ENCODE assay signal across 27 cellular contexts in the genomic region with DNA sequence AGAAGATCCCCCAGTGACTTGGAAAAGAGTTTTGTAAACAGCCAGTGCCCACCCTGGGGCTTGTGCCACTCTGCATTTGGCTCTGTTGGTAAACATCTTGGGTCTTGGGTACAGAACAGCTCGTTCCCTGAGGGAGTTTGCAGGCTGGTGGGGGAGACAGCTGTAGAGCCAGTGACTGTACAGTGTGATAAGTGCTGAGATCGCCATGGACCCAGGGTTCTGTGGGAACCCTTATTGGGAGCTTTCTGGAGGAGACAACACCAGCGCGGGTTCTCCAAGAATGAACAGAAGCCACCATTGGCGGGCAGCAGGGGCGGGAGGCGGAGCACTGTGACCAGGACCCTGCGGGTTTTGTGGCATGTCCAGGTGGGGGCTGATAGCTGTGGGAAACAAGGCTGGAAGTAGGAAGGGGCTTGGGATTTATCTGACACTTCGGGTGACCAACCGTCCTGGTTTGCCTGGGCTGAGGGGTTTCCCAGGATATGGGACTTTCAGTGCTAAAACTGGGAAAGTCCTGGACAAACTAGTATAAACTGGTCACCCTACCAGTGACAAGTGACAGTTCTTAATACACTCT. TPM values are rescaled to one million over a fixed set of nuclear protein-coding genes. Genes with fewer than 3 reads are reported as not detected.
A peak's percentile ranks its signal among the peaks of the same experiment; 100 is the strongest.
DNase-seq lines count a peak whose midpoint lies in the region; ATAC-seq, FAIRE-seq and TF ChIP-seq lines count a peak whose summit lies in the region.
"Had no signal": no experiment of that assay in that cellular context is flagged by ENCODE, and none has a peak within 500 bp of the region (broad histone marks: within the 10 kb centered on the region; RNA-seq: fewer than 3 reads in every experiment).

No MANE protein-coding gene starts in this region.

- no peak overlapping the region for H2BK15ac ChIP-seq in H9 (ENCODE audit: low read depth, low read length)

- H4K5ac ChIP-seq in H9 (ENCODE audit: insufficient read length, low read depth, low read length): no peak overlapping the region

- H2AFZ ChIP-seq in H9 (ENCODE audit: low read length) (no peak overlapping the region), astrocyte (ENCODE audit: low read depth, low read length) (no peak overlapping the region)

- no peak overlapping the region for H3K56ac ChIP-seq in H9 (ENCODE audit: insufficient read length, low read depth, low read length)

- no peak overlapping the region for H2AK5ac ChIP-seq in H9 (ENCODE audit: insufficient read length, low read length)

- H3K36me3 Mint-ChIP-seq in H9 (ENCODE audit: insufficient read depth in 1 of 3, low read depth in 3 of 3): no peaks in the 10 kb centered on the region
- H3K36me3 Mint-ChIP-seq in astrocyte (ENCODE audit: low read depth, unreplicated experiment): no peaks in the 10 kb centered on the region
- H3K36me3 Mint-ChIP-seq in stimulated activated memory B cell treated with anti-CD40 and anti-IgM and Interleukin-4, amounts not matched to agents 10 μg/mL and 1 μg/mL and 100 μg/mL, for 72 hours: no peaks in the 10 kb centered on the region
- H3K36me3 Mint-ChIP-seq in progenitor cell of endocrine pancreas (ENCODE audit: insufficient read depth): no peaks in the 10 kb centered on the region
- H3K36me3 Mint-ChIP-seq: activated naive CD4-positive, alpha-beta T cell treated with anti-CD3 and anti-CD28 coated beads, Interleukin-2, amount 50 U/mL, for 72 hours; naive B cell had no signal

- H3K36me3 ChIP-seq in astrocyte (ENCODE audit: insufficient read depth, low read length): no peaks in the 10 kb centered on the region
- H3K36me3 ChIP-seq: pancreas had no signal

- H3K27me3 ChIP-seq in H9 (ENCODE audit: insufficient read depth, low read length) (no peaks in the 10 kb centered on the region), astrocyte (ENCODE audit: insufficient read depth, low read length) (no peaks in the 10 kb centered on the region)
- H3K27me3 ChIP-seq: pancreas had no signal

- no peak overlapping the region for H3K23ac ChIP-seq in H9 (ENCODE audit: insufficient read length, low read depth, low read length)

- peak overlapping the region in 2 of 3 experiments; percentile 11 to 70; a peak in 5 of 7 replicates for H3K27ac Mint-ChIP-seq in H9
- peak overlapping the region; percentile 59 for H3K27ac Mint-ChIP-seq in astrocyte (ENCODE audit: unreplicated experiment)
- H3K27ac Mint-ChIP-seq in stimulated activated memory B cell treated with anti-CD40 and anti-IgM and Interleukin-4, amounts not matched to agents 10 μg/mL and 1 μg/mL and 100 μg/mL, for 72 hours: peak overlapping the region; percentile 61
- no peak overlapping the region for H3K27ac Mint-ChIP-seq in progenitor cell of endocrine pancreas
- H3K27ac Mint-ChIP-seq: activated naive CD4-positive, alpha-beta T cell treated with anti-CD3 and anti-CD28 coated beads, Interleukin-2, amount 50 U/mL, for 72 hours; activated T-helper 1 cell treated with anti-CD3 and anti-CD28 coated beads, Interleukin-12 subunit alpha, Interleukin-12 subunit beta, Interleukin-2, Interleukin-4 antibody, amounts not matched to agents 30 ng/mL and 10 ng/mL and 1 ng/mL, durations not matched to agents 14 hours and 24 hours and 36 hours had no signal

- H3K4me2 ChIP-seq in H9 (ENCODE audit: insufficient read depth, insufficient read length, low read length) (peak overlapping the region; percentile 16), astrocyte (ENCODE audit: low read length) (peak overlapping the region; percentile 98)

- no peak for FAIRE-seq in astrocyte (lab: Jason Lieb, UNC)
- FAIRE-seq: frontal cortex, kidney, pancreas had no signal

- H2BK5ac ChIP-seq in H9 (ENCODE audit: insufficient read length, low read length): no peak overlapping the region

- H3K4me3 ChIP-seq in astrocyte (ENCODE audit: insufficient read depth, low read depth, low read length) (no peak overlapping the region), iPS-18c (ENCODE audit: insufficient read depth, low read depth, low read length) (0 out of 2 replicates have a peak overlapping the region, but pooled peaks have one; percentile 2)
- H3K4me3 ChIP-seq: lung, pancreas had no signal

- DNase-seq in H9: no peak
- DNase-seq in astrocyte (ENCODE audit: low read depth): no peak
- no peak for DNase-seq in progenitor cell of endocrine pancreas (ENCODE audit: low spot score, unreplicated experiment)
- DNase-seq in T1000 (lab: John Stamatoyannopoulos, UW): no peak
- no peak for DNase-seq in NCI-H2107 treated with DMSO at 0.1 percent for 48 hours (lab: John Stamatoyannopoulos, UW; ENCODE audit: unreplicated experiment)
- no peak for DNase-seq in Kasumi-1 (lab: John Stamatoyannopoulos, UW)
- DNase-seq: activated CD4-positive, alpha-beta T cell treated with anti-CD3 and anti-CD28 coated beads for 48 hours; CD8-positive, alpha-beta memory T cell; effector CD4-positive, alpha-beta T cell; Karpas-422; kidney; naive B cell; NCI-H1105; NCI-H2029 treated with DMSO at 0.1 percent for 48 hours; NCI-H446; pancreas; PC-3; Right ventricle myocardium superior; SW 1271 had no signal

- no peak overlapping the region for H2BK12ac ChIP-seq in H9 (ENCODE audit: insufficient read length, low read depth, low read length)

- H3K9ac ChIP-seq in H9 (ENCODE audit: extremely low read depth, insufficient read length, low read length): no peak overlapping the region
- H3K9ac ChIP-seq in astrocyte (ENCODE audit: low read length): no peak overlapping the region

- no peaks in the 10 kb centered on the region for H3K9me3 ChIP-seq in H9 (ENCODE audit: control insufficient read depth, low read depth, low read length)
- no peaks in the 10 kb centered on the region for H3K9me3 ChIP-seq in astrocyte (ENCODE audit: insufficient read depth, low read depth, low read length)
- H3K9me3 ChIP-seq in iPS-18c (ENCODE audit: control insufficient read depth, insufficient read depth, low read length): no peaks in the 10 kb centered on the region
- H3K9me3 ChIP-seq: pancreas had no signal

- H3K27me3 Mint-ChIP-seq in H9 (ENCODE audit: low read depth): no peaks in the 10 kb centered on the region; the same call in 1 of the 2 replicates
- H3K27me3 Mint-ChIP-seq in astrocyte (ENCODE audit: low read depth, unreplicated experiment): no peaks in the 10 kb centered on the region
- no peaks in the 10 kb centered on the region for H3K27me3 Mint-ChIP-seq in stimulated activated memory B cell treated with anti-CD40 and anti-IgM and Interleukin-4, amounts not matched to agents 10 μg/mL and 1 μg/mL and 100 μg/mL, for 72 hours
- no peaks in the 10 kb centered on the region for H3K27me3 Mint-ChIP-seq in progenitor cell of endocrine pancreas
- H3K27me3 Mint-ChIP-seq: CD8-positive, alpha-beta memory T cell; naive B cell had no signal

- H2BK20ac ChIP-seq in H9 (ENCODE audit: low read depth, low read length, poor library complexity, severe bottlenecking): no peak overlapping the region

- no peak overlapping the region for H3K18ac ChIP-seq in H9 (ENCODE audit: insufficient read length, low read depth, low read length)

- H3K9me3 Mint-ChIP-seq in H9 (no peaks in the 10 kb centered on the region), astrocyte (ENCODE audit: unreplicated experiment) (no peaks in the 10 kb centered on the region), progenitor cell of endocrine pancreas (ENCODE audit: low read depth) (no peaks in the 10 kb centered on the region)
- H3K9me3 Mint-ChIP-seq in stimulated activated memory B cell treated with anti-CD40 and anti-IgM and Interleukin-4, amounts not matched to agents 10 μg/mL and 1 μg/mL and 100 μg/mL, for 72 hours: no peaks in the 10 kb centered on the region
- H3K9me3 Mint-ChIP-seq: activated naive CD4-positive, alpha-beta T cell treated with anti-CD3 and anti-CD28 coated beads, Interleukin-2, amount 50 U/mL, for 72 hours; activated T-helper 1 cell treated with anti-CD3 and anti-CD28 coated beads, Interleukin-12 subunit alpha, Interleukin-12 subunit beta, Interleukin-2, Interleukin-4 antibody, amounts not matched to agents 30 ng/mL and 10 ng/mL and 1 ng/mL, durations not matched to agents 14 hours and 24 hours and 36 hours; CD8-positive, alpha-beta memory T cell; naive B cell had no signal

- no peak overlapping the region for H4K91ac ChIP-seq in H9 (ENCODE audit: insufficient read length, low read depth, low read length)

- peaks cover 5% of the 10 kb centered on the region for H3K23me2 ChIP-seq in H9 (ENCODE audit: insufficient read length, low read depth, low read length, poor library complexity, severe bottlenecking)

- TF ChIP-seq CTCF in H9 (conservative IDR thresholded peaks at IDR 0.05) (no peak), astrocyte (IDR thresholded peaks at IDR 0.05; ENCODE audit: insufficient read depth, low read depth, low read length) (no peak), progenitor cell of endocrine pancreas (IDR thresholded peaks at IDR 0.05; ENCODE audit: unreplicated experiment) (no peak)

- no peak overlapping the region for H3K4ac ChIP-seq in H9 (ENCODE audit: low read depth, low read length)

- H3K79me1 ChIP-seq in H9 (ENCODE audit: insufficient read depth, low read depth, low read length, poor library complexity, severe bottlenecking): peaks cover 2% of the 10 kb centered on the region

- H3K14ac ChIP-seq in H9 (ENCODE audit: insufficient read depth, low read length): no peak overlapping the region; the same call in 1 of the 2 replicates

- H3K27ac ChIP-seq in H9 (ENCODE audit: insufficient read length, low read depth, low read length) (no peak overlapping the region), astrocyte (ENCODE audit: low read depth, low read length) (no peak overlapping the region)
- H3K27ac ChIP-seq: pancreas had no signal

- H3K79me2 ChIP-seq in H9 (ENCODE audit: insufficient read depth, low read length): no peaks in the 10 kb centered on the region
- H3K79me2 ChIP-seq in astrocyte (ENCODE audit: insufficient read depth, low read length): peaks cover 77% of the 10 kb centered on the region

- H3K4me1 ChIP-seq in H9 (ENCODE audit: insufficient read depth, low read length) (peaks cover 19% of the 10 kb centered on the region; the same call in 1 of the 2 replicates), astrocyte (ENCODE audit: insufficient read depth, low read length) (peaks cover 38% of the 10 kb centered on the region)

- no peak overlapping the region for H3T11ph ChIP-seq in H9 (ENCODE audit: low read length)

- no peak overlapping the region for H2BK120ac ChIP-seq in H9 (ENCODE audit: low read depth, low read length, poor library complexity, severe bottlenecking)

- ATAC-seq in stimulated activated memory B cell treated with anti-CD40 and anti-IgM and Interleukin-4, amounts not matched to agents 10 μg/mL and 1 μg/mL and 100 μg/mL, for 72 hours: no peak
- ATAC-seq: activated naive CD4-positive, alpha-beta T cell treated with anti-CD3 and anti-CD28 coated beads, Interleukin-2, amount 50 U/mL, for 72 hours; esophagus mucosa; pancreas; PC-3; sciatic nerve had no signal

- H3K4me3 Mint-ChIP-seq in H9 (peak overlapping the region; percentile 15 to 49; a peak in 3 of 5 replicates), astrocyte (ENCODE audit: unreplicated experiment) (peak overlapping the region; percentile 60), progenitor cell of endocrine pancreas (ENCODE audit: low read depth) (no peak overlapping the region)
- H3K4me3 Mint-ChIP-seq in stimulated activated memory B cell treated with anti-CD40 and anti-IgM and Interleukin-4, amounts not matched to agents 10 μg/mL and 1 μg/mL and 100 μg/mL, for 72 hours: no peak overlapping the region

- no CpG with 5 or more reads among the region's 10 CpGs for WGBS in H9 (ENCODE audit: extremely low coverage, insufficient read length, low lambda C conversion rate)

- H4K8ac ChIP-seq in H9 (replicated peaks; ENCODE audit: insufficient read length, low read depth, low read length): no peak overlapping the region

- H4K20me1 ChIP-seq in H9 (ENCODE audit: control insufficient read depth, insufficient read depth, insufficient read length) (no peaks in the 10 kb centered on the region), astrocyte (ENCODE audit: insufficient read depth, low read length) (peaks cover 67% of the 10 kb centered on the region)

- H3K4me1 Mint-ChIP-seq in H9 (peaks cover 70 to 81% of the 10 kb centered on the region in 2 experiments), astrocyte (ENCODE audit: low read depth, unreplicated experiment) (peaks cover 57% of the 10 kb centered on the region), progenitor cell of endocrine pancreas (ENCODE audit: low read depth) (peaks cover 19% of the 10 kb centered on the region)
- peaks cover 81% of the 10 kb centered on the region for H3K4me1 Mint-ChIP-seq in stimulated activated memory B cell treated with anti-CD40 and anti-IgM and Interleukin-4, amounts not matched to agents 10 μg/mL and 1 μg/mL and 100 μg/mL, for 72 hours

RNA-seq across cellular contexts. Expression of a gene that starts 2.9 kb away (rescaled TPM):
- total RNA-seq in H9 (2021) (14.6 and 15.2 TPM in 2 replicates), astrocyte (31.7 and 32.1 TPM in 2 replicates), progenitor cell of endocrine pancreas (32.6 and 34.3 TPM in 2 replicates)

RNA-seq across cellular contexts. Expression of a gene that starts 5.0 kb away (rescaled TPM):
- total RNA-seq in H9 (2021) (27.5 and 28.3 TPM in 2 replicates), astrocyte (39.8 and 46.6 TPM in 2 replicates), progenitor cell of endocrine pancreas (31.2 and 32.3 TPM in 2 replicates)

Comparison
In these comparisons a context has a peak if more than half of its experiments do, and no peak if none do; other contexts are left out.
1. H3K4me3 Mint-ChIP-seq: peak in H9 (2 of 2) and astrocyte (single experiment); none in stimulated activated memory B cell treated with anti-CD40 and anti-IgM and Interleukin-4, amounts not matched to agents 10 μg/mL and 1 μg/mL and 100 μg/mL, for 72 hours (single experiment) and progenitor cell of endocrine pancreas (single experiment).